ENCODE assay signal across 1 cellular context in genomic region chr7:135335628-135336139, GRCh38.
TF ChIP-seq lines count a peak whose summit lies in the region.

No MANE protein-coding gene starts in this region.

TF ChIP-seq in HepG2, 621 proteins besides CTCF, POLR2A, EP300 and RAD21 (continued from another document and continues in another):
- peak; percentile 53; the same call in 1 of the 2 replicates for TF ChIP-seq HINFP (CRISPR knock-in tag; IDR thresholded peaks at IDR 0.05; ENCODE audit: low read depth)
- no peak for TF ChIP-seq ZNF430 (CRISPR knock-in tag; IDR thresholded peaks at IDR 0.05)
- no peak for TF ChIP-seq REXO4 (CRISPR knock-in tag; IDR thresholded peaks at IDR 0.05; ENCODE audit: borderline replicate concordance)
- TF ChIP-seq ZIK1 (CRISPR knock-in tag; IDR thresholded peaks at IDR 0.05; ENCODE audit: borderline replicate concordance, low read depth): no peak
- TF ChIP-seq SOX6 (IDR thresholded peaks at IDR 0.05): no peak
- TF ChIP-seq SOX6 (CRISPR knock-in tag; IDR thresholded peaks at IDR 0.05): peak; percentile 30; the same call in 1 of the 2 replicates
- 0 out of 2 replicates have a peak, but pooled peaks have one; percentile 35 for TF ChIP-seq MTERF4 (CRISPR knock-in tag; IDR thresholded peaks at IDR 0.05)
- peak; percentile 76; the same call in 1 of the 2 replicates for TF ChIP-seq ZBTB26 (CRISPR knock-in tag; IDR thresholded peaks at IDR 0.05; ENCODE audit: borderline replicate concordance)
- peak; percentile 94 for TF ChIP-seq ZNF281 (CRISPR knock-in tag; IDR thresholded peaks at IDR 0.05; ENCODE audit: borderline replicate concordance)
- no peak for TF ChIP-seq SMARCC2 (IDR thresholded peaks at IDR 0.05)
- no peak for TF ChIP-seq AGO1 (IDR thresholded peaks at IDR 0.05; ENCODE audit: low read depth, low read length, poor library complexity, severe bottlenecking)
- no peak for TF ChIP-seq FOXC1 (CRISPR knock-in tag; IDR thresholded peaks at IDR 0.05; ENCODE audit: borderline replicate concordance)
- TF ChIP-seq ZBTB33 (CRISPR knock-in tag; IDR thresholded peaks at IDR 0.05): 0 out of 2 replicates have a peak, but pooled peaks have one; percentile 15
- TF ChIP-seq GPBP1L1 (CRISPR knock-in tag; IDR thresholded peaks at IDR 0.05): no peak
- no peak for TF ChIP-seq SP1 (IDR thresholded peaks at IDR 0.05)
- TF ChIP-seq SP1 (CRISPR knock-in tag; IDR thresholded peaks at IDR 0.05): peak; percentile 31; the same call in 1 of the 2 replicates
- peak; percentile 61; the same call in 1 of the 2 replicates for TF ChIP-seq ZNF605 (CRISPR knock-in tag; IDR thresholded peaks at IDR 0.05)
- no peak for TF ChIP-seq LCORL (IDR thresholded peaks at IDR 0.05)
- TF ChIP-seq LCORL (CRISPR knock-in tag; IDR thresholded peaks at IDR 0.05): 0 out of 2 replicates have a peak, but pooled peaks have one; percentile 56
- TF ChIP-seq ZNF780A (CRISPR knock-in tag; IDR thresholded peaks at IDR 0.05): no peak
- no peak for TF ChIP-seq HNF1A (IDR thresholded peaks at IDR 0.05; ENCODE audit: low read depth)
- TF ChIP-seq HNF1A (CRISPR knock-in tag; IDR thresholded peaks at IDR 0.05; ENCODE audit: borderline replicate concordance): no peak
- no peak for TF ChIP-seq ZNF720 (CRISPR knock-in tag; IDR thresholded peaks at IDR 0.05)
- no peak for TF ChIP-seq TEF (CRISPR knock-in tag; IDR thresholded peaks at IDR 0.05)
- TF ChIP-seq GABPA (IDR thresholded peaks at IDR 0.05; ENCODE audit: low read depth, low read length): no peak
- TF ChIP-seq GABPA (CRISPR knock-in tag; IDR thresholded peaks at IDR 0.05; ENCODE audit: low read depth): no peak
- no peak for TF ChIP-seq NR3C1 (CRISPR knock-in tag; IDR thresholded peaks at IDR 0.05)
- TF ChIP-seq CREBL2 (CRISPR knock-in tag; IDR thresholded peaks at IDR 0.05; ENCODE audit: borderline replicate concordance): no peak
- 0 out of 2 replicates have a peak, but pooled peaks have one; percentile 14 for TF ChIP-seq ZBTB7A (CRISPR knock-in tag; IDR thresholded peaks at IDR 0.05)
- TF ChIP-seq TFE3 (CRISPR knock-in tag; IDR thresholded peaks at IDR 0.05): peak; percentile 78
- TF ChIP-seq IRX3 (CRISPR knock-in tag; IDR thresholded peaks at IDR 0.05; ENCODE audit: borderline replicate concordance, low read depth): peak; percentile 85; the same call in 1 of the 2 replicates
- 0 out of 2 replicates have a peak, but pooled peaks have one; percentile 17 for TF ChIP-seq UBTF (CRISPR knock-in tag; IDR thresholded peaks at IDR 0.05)
- TF ChIP-seq ZNF883 (CRISPR knock-in tag; IDR thresholded peaks at IDR 0.05; ENCODE audit: not compliant biosample characterization): no peak
- TF ChIP-seq KLF16 (CRISPR knock-in tag; IDR thresholded peaks at IDR 0.05): peak in 1 of 2 experiments; percentile 62; a peak in 1 of 4 replicates
- no peak for TF ChIP-seq ZNF558 (CRISPR knock-in tag; IDR thresholded peaks at IDR 0.05; ENCODE audit: borderline replicate concordance)
- TF ChIP-seq TIGD3 (CRISPR knock-in tag; IDR thresholded peaks at IDR 0.05; ENCODE audit: borderline replicate concordance): no peak
- TF ChIP-seq NPAS2 (CRISPR knock-in tag; IDR thresholded peaks at IDR 0.05; ENCODE audit: borderline replicate concordance): no peak
- TF ChIP-seq BCL6 (CRISPR knock-in tag; IDR thresholded peaks at IDR 0.05): peak; percentile 36; the same call in 1 of the 2 replicates
